In genomic region chr10:73493781-73494180, GRCh38 we compare ENCODE assay signal across 8 cellular contexts. TPM values are rescaled to one million over a fixed set of nuclear protein-coding genes. Genes with fewer than 3 reads are reported as not detected.
DNase-seq lines count a peak whose midpoint lies in the region; ATAC-seq and TF ChIP-seq lines count a peak whose summit lies in the region.

No MANE protein-coding gene starts in this region.

- no peaks in the 10 kb centered on the region; the same call in 1 of the 2 replicates for H3K36me3 ChIP-seq in Caco-2 (ENCODE audit: control insufficient read depth, insufficient read depth, low read length)
- peaks cover 0 to 7% of the 10 kb centered on the region in 2 donors for H3K36me3 ChIP-seq in body of pancreas (replicated peaks in 1 of 2; ENCODE audit: insufficient read depth in 1 of 2, low read depth in 2 of 2)
- peaks cover 1% of the 10 kb centered on the region; the same call in 1 of the 2 replicates for H3K36me3 ChIP-seq in H7 (replicated peaks; ENCODE audit: control insufficient read depth, insufficient read depth, low read length)

- H3K27me3 ChIP-seq in Caco-2 (replicated peaks; ENCODE audit: control insufficient read depth, insufficient read depth, low read length) (no peaks in the 10 kb centered on the region), body of pancreas (no peaks in the 10 kb centered on the region), H7 (ENCODE audit: control insufficient read depth, insufficient read depth, low read length) (no peaks in the 10 kb centered on the region)

- ATAC-seq in central memory CD8-positive, alpha-beta T cell (replicated peaks; ENCODE audit: extremely low read depth, poor library complexity, severe bottlenecking): no peak
- ATAC-seq in body of pancreas: no peak

- intact Hi-C loops in Caco-2 (cut with micrococcal nuclease; ENCODE audit: unreplicated experiment): no loop called here
- intact Hi-C loops in body of pancreas (cut with DNase I): no loop called here

- H3K27me3 Mint-ChIP-seq in Caco-2 (ENCODE audit: insufficient read depth, unreplicated experiment) (no peaks in the 10 kb centered on the region), nephron (ENCODE audit: low read depth) (no peaks in the 10 kb centered on the region)
- no peaks in the 10 kb centered on the region for H3K27me3 Mint-ChIP-seq in central memory CD8-positive, alpha-beta T cell

- H3K27ac ChIP-seq in body of pancreas: no peak overlapping the region

- H3K4me1 Mint-ChIP-seq in Caco-2 (ENCODE audit: low read depth, unreplicated experiment) (peaks cover 27% of the 10 kb centered on the region), nephron (peaks cover 35% of the 10 kb centered on the region)
- H3K4me1 Mint-ChIP-seq in central memory CD8-positive, alpha-beta T cell: peaks cover 67% of the 10 kb centered on the region

- no TSS peak for BruUV-seq in Caco-2 (replicated peaks; lab: Mats Ljungman, UMichigan)

- 36 to 45% methylated on average over 2 of the region's 2 CpGs for WGBS in body of pancreas, 2 donors

- DNase-seq in Caco-2 (no peak), NB4 (ENCODE audit: low read depth) (no peak), NCI-H187 treated with DMSO at 0.1 percent for 48 hours (lab: John Stamatoyannopoulos, UW) (no peak), body of pancreas (no peak), H7 (no peak), SHP77 treated with DMSO at 0.1 percent for 48 hours (lab: John Stamatoyannopoulos, UW) (no peak)
- no peak for DNase-seq in central memory CD8-positive, alpha-beta T cell (ENCODE audit: low spot score in 2 of 2)

- no peak for TF ChIP-seq POLR2A in NB4 (IDR thresholded peaks at IDR 0.05; ENCODE audit: extremely low read depth, insufficient read length)
- TF ChIP-seq POLR2A in body of pancreas (IDR thresholded peaks at IDR 0.05): no peak

- no peaks in the 10 kb centered on the region for H3K9me3 ChIP-seq in Caco-2
- no peaks in the 10 kb centered on the region for H3K9me3 ChIP-seq in body of pancreas

- H3K27ac Mint-ChIP-seq in Caco-2 (ENCODE audit: unreplicated experiment) (peak overlapping the region; percentile 61), nephron (peak overlapping the region; percentile 88 to 94 (median 91))
- H3K27ac Mint-ChIP-seq in central memory CD8-positive, alpha-beta T cell (ENCODE audit: low read depth): peak overlapping the region; percentile 75

- H3K4me1 ChIP-seq in Caco-2 (peaks cover 8% of the 10 kb centered on the region; the same call in 1 of the 2 replicates), body of pancreas (peaks cover 38% of the 10 kb centered on the region)

- no peak for TF ChIP-seq CTCF in Caco-2 (IDR thresholded peaks at IDR 0.05; ENCODE audit: insufficient read depth in 1 of 2, low read depth in 1 of 2, low read length in 1 of 2, severe bottlenecking in 1 of 2, unreplicated experiment in 1 of 2)
- TF ChIP-seq CTCF in NB4 (IDR thresholded peaks at IDR 0.05; ENCODE audit: low read depth, low read length): no peak
- TF ChIP-seq CTCF in nephron (IDR thresholded peaks at IDR 0.05; ENCODE audit: unreplicated experiment in 3 of 3): no peak
- no peak for TF ChIP-seq CTCF in body of pancreas (IDR thresholded peaks at IDR 0.05)

- H3K9me3 Mint-ChIP-seq in Caco-2 (ENCODE audit: unreplicated experiment) (peaks cover 3% of the 10 kb centered on the region), nephron (no peaks in the 10 kb centered on the region)
- H3K9me3 Mint-ChIP-seq in central memory CD8-positive, alpha-beta T cell: no peaks in the 10 kb centered on the region

- CTCF ChIA-PET in Caco-2 (lab: Charles Lee): no interaction called here

- H3K36me3 Mint-ChIP-seq in Caco-2 (ENCODE audit: insufficient read depth, unreplicated experiment): peaks cover 9% of the 10 kb centered on the region
- peaks cover 5% of the 10 kb centered on the region for H3K36me3 Mint-ChIP-seq in central memory CD8-positive, alpha-beta T cell (ENCODE audit: insufficient read depth)
- peaks cover 17% of the 10 kb centered on the region for H3K36me3 Mint-ChIP-seq in nephron (ENCODE audit: low read depth)

- H3K4me3 ChIP-seq in Caco-2 (ENCODE audit: low read depth, low read length) (no peak overlapping the region; the same call in 1 of the 2 replicates), NB4 (ENCODE audit: low read depth, low read length) (peak overlapping the region; percentile 25), body of pancreas (no peak overlapping the region), H7 (ENCODE audit: insufficient read depth, low read depth, low read length) (no peak overlapping the region)

- POLR2A ChIA-PET in Caco-2 (lab: Charles Lee): interaction anchor here (1.0 kb wide), 1 partner anchor 242 kb away, joined by 3 read pairs; no protein-coding TSS in a partner anchor

- H3K4me3 Mint-ChIP-seq in Caco-2 (ENCODE audit: unreplicated experiment) (peak overlapping the region; percentile 89), nephron (peak overlapping the region; percentile 79 to 93 (median 85))
- H3K4me3 Mint-ChIP-seq in central memory CD8-positive, alpha-beta T cell: peak overlapping the region; percentile 80

RNA-seq across cellular contexts. Expression of gene PPP3CB, which starts 2.0 kb away (rescaled TPM):
- total RNA-seq in Caco-2 (2022) (41.5 and 44.5 TPM in 2 replicates), body of pancreas (10 to 100 TPM; 20.4 to 27.5 TPM)
- 11.7 and 13.3 TPM in 2 replicates for total RNA-seq in H7 (2014; rRNA removed; shearing (Covaris generic))
